1 cellular context compared by ENCODE assay signal in the genomic region with DNA sequence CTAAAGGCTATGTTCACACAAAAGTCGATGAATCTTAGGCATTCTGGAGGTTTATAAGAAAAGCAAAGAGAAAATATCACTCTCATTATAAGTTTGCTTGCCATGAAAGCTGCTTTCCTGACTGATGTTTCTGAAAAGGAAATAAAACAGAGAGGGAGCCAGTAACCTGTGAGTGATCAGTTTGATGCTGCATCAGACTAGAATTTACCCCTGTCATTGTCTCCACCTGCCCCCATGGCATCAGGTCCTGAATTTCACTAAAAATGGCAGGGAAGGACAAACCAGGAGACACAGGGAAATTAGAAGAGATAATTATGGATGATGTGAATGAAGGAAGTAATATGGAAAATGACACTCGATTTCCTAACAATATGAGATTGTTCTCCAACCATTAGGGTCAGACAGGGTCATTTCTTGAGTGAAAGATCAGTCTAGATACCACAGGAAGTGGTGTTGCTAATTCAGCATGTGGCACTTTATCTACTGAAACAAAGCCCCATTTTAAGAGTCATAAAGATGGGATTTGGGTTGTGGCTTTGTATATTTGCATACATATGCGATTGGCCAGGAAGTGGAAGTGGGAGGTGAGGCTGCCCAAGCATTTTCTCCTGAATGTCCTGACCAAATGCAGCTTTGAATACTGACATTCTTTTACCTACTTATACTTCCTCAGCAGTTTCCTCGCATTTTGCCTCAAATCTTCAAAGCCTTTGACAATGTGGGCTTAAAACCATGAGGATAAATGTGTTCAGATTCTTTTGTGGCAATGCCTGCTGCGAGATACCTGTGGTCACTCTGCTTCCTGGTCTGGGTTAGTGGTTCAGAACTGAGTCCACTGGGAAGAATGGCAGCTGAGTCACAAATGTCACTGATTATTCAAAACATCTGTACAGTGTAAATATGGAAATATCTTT.
A peak's percentile ranks its signal among the peaks of the same experiment; 100 is the strongest.
TF ChIP-seq lines count a peak whose summit lies in the region.

No MANE protein-coding gene starts in this region.

TF ChIP-seq in GM12878, 131 proteins besides CTCF, POLR2A, EP300 and RAD21 (continued from another document):
- TF ChIP-seq, protein P1, sequence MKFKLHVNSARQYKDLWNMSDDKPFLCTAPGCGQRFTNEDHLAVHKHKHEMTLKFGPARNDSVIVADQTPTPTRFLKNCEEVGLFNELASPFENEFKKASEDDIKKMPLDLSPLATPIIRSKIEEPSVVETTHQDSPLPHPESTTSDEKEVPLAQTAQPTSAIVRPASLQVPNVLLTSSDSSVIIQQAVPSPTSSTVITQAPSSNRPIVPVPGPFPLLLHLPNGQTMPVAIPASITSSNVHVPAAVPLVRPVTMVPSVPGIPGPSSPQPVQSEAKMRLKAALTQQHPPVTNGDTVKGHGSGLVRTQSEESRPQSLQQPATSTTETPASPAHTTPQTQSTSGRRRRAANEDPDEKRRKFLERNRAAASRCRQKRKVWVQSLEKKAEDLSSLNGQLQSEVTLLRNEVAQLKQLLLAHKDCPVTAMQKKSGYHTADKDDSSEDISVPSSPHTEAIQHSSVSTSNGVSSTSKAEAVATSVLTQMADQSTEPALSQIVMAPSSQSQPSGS (IDR thresholded peaks at IDR 0.05; ENCODE audit: low read length) = 0 out of 2 replicates have a peak, but pooled peaks have one; percentile 16
- TF ChIP-seq SMARCA5 (IDR thresholded peaks at IDR 0.05) = no peak
- TF ChIP-seq SRF (IDR thresholded peaks at IDR 0.05; ENCODE audit: low read depth in 2 of 2, low read length in 2 of 2) = no peak
- peak; percentile 38 for TF ChIP-seq MEF2B (IDR thresholded peaks at IDR 0.05; ENCODE audit: partially characterized antibody, poor library complexity, severe bottlenecking)
- no peak for TF ChIP-seq NR2C2 (IDR thresholded peaks at IDR 0.05; ENCODE audit: borderline replicate concordance, control insufficient read depth, insufficient read length, low read depth)
- TF ChIP-seq, protein P2, sequence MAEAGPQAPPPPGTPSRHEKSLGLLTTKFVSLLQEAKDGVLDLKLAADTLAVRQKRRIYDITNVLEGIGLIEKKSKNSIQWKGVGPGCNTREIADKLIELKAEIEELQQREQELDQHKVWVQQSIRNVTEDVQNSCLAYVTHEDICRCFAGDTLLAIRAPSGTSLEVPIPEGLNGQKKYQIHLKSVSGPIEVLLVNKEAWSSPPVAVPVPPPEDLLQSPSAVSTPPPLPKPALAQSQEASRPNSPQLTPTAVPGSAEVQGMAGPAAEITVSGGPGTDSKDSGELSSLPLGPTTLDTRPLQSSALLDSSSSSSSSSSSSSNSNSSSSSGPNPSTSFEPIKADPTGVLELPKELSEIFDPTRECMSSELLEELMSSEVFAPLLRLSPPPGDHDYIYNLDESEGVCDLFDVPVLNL (IDR thresholded peaks at IDR 0.05; ENCODE audit: low read depth, low read length) = no peak
- no peak for TF ChIP-seq CHD1 (IDR thresholded peaks at IDR 0.05; ENCODE audit: low read depth, low read length)
- peak; percentile 59; the same call in 1 of the 2 replicates for TF ChIP-seq EED (IDR thresholded peaks at IDR 0.05; ENCODE audit: low read depth)
- 0 out of 2 replicates have a peak, but pooled peaks have one; percentile 14 for TF ChIP-seq MTA3 (IDR thresholded peaks at IDR 0.05; ENCODE audit: borderline replicate concordance, low read length)
- TF ChIP-seq, protein P3, sequence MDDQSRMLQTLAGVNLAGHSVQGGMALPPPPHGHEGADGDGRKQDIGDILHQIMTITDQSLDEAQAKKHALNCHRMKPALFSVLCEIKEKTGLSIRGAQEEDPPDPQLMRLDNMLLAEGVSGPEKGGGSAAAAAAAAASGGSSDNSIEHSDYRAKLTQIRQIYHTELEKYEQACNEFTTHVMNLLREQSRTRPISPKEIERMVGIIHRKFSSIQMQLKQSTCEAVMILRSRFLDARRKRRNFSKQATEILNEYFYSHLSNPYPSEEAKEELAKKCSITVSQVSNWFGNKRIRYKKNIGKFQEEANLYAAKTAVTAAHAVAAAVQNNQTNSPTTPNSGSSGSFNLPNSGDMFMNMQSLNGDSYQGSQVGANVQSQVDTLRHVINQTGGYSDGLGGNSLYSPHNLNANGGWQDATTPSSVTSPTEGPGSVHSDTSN (IDR thresholded peaks at IDR 0.05; ENCODE audit: insufficient replicate concordance, low read depth, low read length) = no peak
- peak; percentile 55; the same call in 1 of the 2 replicates for TF ChIP-seq MEF2A (IDR thresholded peaks at IDR 0.05; ENCODE audit: insufficient read depth, low read depth, low read length)
- peak; percentile 88 for TF ChIP-seq RUNX3 (IDR thresholded peaks at IDR 0.05; ENCODE audit: low read length)
- TF ChIP-seq IKZF2 (IDR thresholded peaks at IDR 0.05) = peak; percentile 32 to 45
- no peak for TF ChIP-seq GATAD2B (conservative IDR thresholded peaks at IDR 0.05; ENCODE audit: low read depth)
- peak; percentile 95; the same call in 1 of the 3 replicates for TF ChIP-seq POU2F2 (IDR thresholded peaks at IDR 0.05; ENCODE audit: borderline replicate concordance, low read depth, low read length)
- TF ChIP-seq NR2F1 (conservative IDR thresholded peaks at IDR 0.05) = peak; percentile 85
- peak; percentile 51; the same call in 1 of the 2 replicates for TF ChIP-seq IKZF1 (conservative IDR thresholded peaks at IDR 0.05)
- no peak for TF ChIP-seq ZNF622 (IDR thresholded peaks at IDR 0.05)
- TF ChIP-seq ETV6 (conservative IDR thresholded peaks at IDR 0.05 in 1 of 2, IDR thresholded peaks at IDR 0.05 in 1 of 2; ENCODE audit: borderline replicate concordance in 1 of 2, low read depth in 1 of 2) = peak in 1 of 2 experiments; percentile 51; a peak in 1 of 4 replicates
- no peak for TF ChIP-seq MYC (IDR thresholded peaks at IDR 0.05; ENCODE audit: insufficient read depth, insufficient read length, insufficient replicate concordance, low read length, severe bottlenecking)
- no peak for TF ChIP-seq ZNF24 (IDR thresholded peaks at IDR 0.05)
- peak; percentile 57; the same call in 1 of the 2 replicates for TF ChIP-seq NFIC (IDR thresholded peaks at IDR 0.05; ENCODE audit: low read depth, low read length)
- TF ChIP-seq, protein P4, sequence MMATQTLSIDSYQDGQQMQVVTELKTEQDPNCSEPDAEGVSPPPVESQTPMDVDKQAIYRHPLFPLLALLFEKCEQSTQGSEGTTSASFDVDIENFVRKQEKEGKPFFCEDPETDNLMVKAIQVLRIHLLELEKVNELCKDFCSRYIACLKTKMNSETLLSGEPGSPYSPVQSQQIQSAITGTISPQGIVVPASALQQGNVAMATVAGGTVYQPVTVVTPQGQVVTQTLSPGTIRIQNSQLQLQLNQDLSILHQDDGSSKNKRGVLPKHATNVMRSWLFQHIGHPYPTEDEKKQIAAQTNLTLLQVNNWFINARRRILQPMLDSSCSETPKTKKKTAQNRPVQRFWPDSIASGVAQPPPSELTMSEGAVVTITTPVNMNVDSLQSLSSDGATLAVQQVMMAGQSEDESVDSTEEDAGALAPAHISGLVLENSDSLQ (IDR thresholded peaks at IDR 0.05) = 0 out of 2 replicates have a peak, but pooled peaks have one; percentile 44
